Comparison of ENCODE assay signal across 8 cellular contexts in the genomic region with DNA sequence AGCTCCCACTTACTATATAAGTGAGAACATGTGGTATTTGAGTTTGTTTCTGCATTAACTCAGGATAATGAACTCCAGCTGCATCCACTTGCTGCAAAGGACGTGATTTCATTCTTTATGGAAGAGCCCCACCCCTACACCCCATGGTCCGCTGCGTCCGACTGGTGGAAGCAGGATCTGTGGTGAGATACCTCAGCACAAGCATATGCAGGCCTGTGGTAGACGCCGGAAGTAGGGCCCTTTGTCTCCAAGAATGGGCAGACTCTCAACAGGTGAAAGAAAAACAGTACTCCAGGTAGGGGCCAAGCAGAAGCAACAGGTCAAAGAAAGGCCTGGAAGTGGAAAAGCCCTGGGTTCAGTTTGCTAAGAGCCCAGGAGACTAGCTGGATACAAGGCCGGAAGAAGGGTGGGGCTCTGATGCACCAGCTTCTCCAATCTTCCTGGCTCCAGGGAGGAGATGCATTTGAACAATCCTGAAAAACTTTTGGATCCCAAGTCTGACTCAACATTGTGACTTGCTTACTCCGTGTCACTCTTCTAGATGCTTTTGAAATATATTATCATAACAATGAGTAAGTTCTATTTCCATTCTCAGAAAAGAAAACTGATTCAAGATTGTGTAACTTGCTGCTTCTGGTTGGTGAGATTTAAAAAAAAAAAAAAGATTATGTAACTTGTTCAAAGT. TPM values are rescaled to one million over a fixed set of nuclear protein-coding genes. Genes with fewer than 3 reads are reported as not detected.
DNase-seq lines count a peak whose midpoint lies in the region; ATAC-seq lines count a peak whose summit lies in the region.

No MANE protein-coding gene starts in this region.

- no peaks in the 10 kb centered on the region for H3K9me3 Mint-ChIP-seq in stimulated activated naive CD8-positive, alpha-beta T cell treated with anti-CD3 and anti-CD28 coated beads, Interleukin-15, Interleukin-2, amounts not matched to agents 100 ng/mL and 50 ng/mL, for 24 hours
- peaks cover 0 to 9% of the 10 kb centered on the region in 2 donors for H3K9me3 Mint-ChIP-seq in stimulated activated naive CD8-positive, alpha-beta T cell treated with anti-CD3 and anti-CD28 coated beads, Interleukin-15, amount 100 ng/mL, for 72 hours
- no peaks in the 10 kb centered on the region for H3K9me3 Mint-ChIP-seq in activated T-helper 2 cell treated with anti-CD3 and anti-CD28 coated beads, Interferon-gamma antibody, Interleukin-2, Interleukin-4, amounts not matched to agents 10 μg/mL and 5 μg/mL and 100 μg/mL, durations not matched to agents 14 hours and 24 hours and 36 hours

- peak overlapping the region; percentile 25 for H3K4me3 Mint-ChIP-seq in stimulated activated naive CD8-positive, alpha-beta T cell treated with anti-CD3 and anti-CD28 coated beads, Interleukin-15, Interleukin-2, amounts not matched to agents 100 ng/mL and 50 ng/mL, for 24 hours
- H3K4me3 Mint-ChIP-seq in stimulated activated naive CD8-positive, alpha-beta T cell treated with anti-CD3 and anti-CD28 coated beads, Interleukin-15, amount 100 ng/mL, for 72 hours = peak overlapping the region in 1 of 2 donors; percentile 6
- peak overlapping the region; percentile 26 for H3K4me3 Mint-ChIP-seq in activated T-helper 2 cell treated with anti-CD3 and anti-CD28 coated beads, Interferon-gamma antibody, Interleukin-2, Interleukin-4, amounts not matched to agents 10 μg/mL and 5 μg/mL and 100 μg/mL, durations not matched to agents 14 hours and 24 hours and 36 hours (ENCODE audit: low read depth)

- peaks cover 43% of the 10 kb centered on the region for H3K4me1 Mint-ChIP-seq in stimulated activated naive CD8-positive, alpha-beta T cell treated with anti-CD3 and anti-CD28 coated beads, Interleukin-15, Interleukin-2, amounts not matched to agents 100 ng/mL and 50 ng/mL, for 24 hours (ENCODE audit: low read depth)
- peaks cover 54% of the 10 kb centered on the region for H3K4me1 Mint-ChIP-seq in stimulated activated naive CD8-positive, alpha-beta T cell treated with anti-CD3 and anti-CD28 coated beads, Interleukin-15, amount 100 ng/mL, for 72 hours
- H3K4me1 Mint-ChIP-seq in activated T-helper 2 cell treated with anti-CD3 and anti-CD28 coated beads, Interferon-gamma antibody, Interleukin-2, Interleukin-4, amounts not matched to agents 10 μg/mL and 5 μg/mL and 100 μg/mL, durations not matched to agents 14 hours and 24 hours and 36 hours (ENCODE audit: low read depth) = peaks cover 22% of the 10 kb centered on the region

- H3K27ac Mint-ChIP-seq in stimulated activated naive CD8-positive, alpha-beta T cell treated with anti-CD3 and anti-CD28 coated beads, Interleukin-15, Interleukin-2, amounts not matched to agents 100 ng/mL and 50 ng/mL, for 24 hours = no peak overlapping the region
- no peak overlapping the region for H3K27ac Mint-ChIP-seq in stimulated activated naive CD8-positive, alpha-beta T cell treated with anti-CD3 and anti-CD28 coated beads, Interleukin-15, amount 100 ng/mL, for 72 hours
- H3K27ac Mint-ChIP-seq in activated T-helper 2 cell treated with anti-CD3 and anti-CD28 coated beads, Interferon-gamma antibody, Interleukin-2, Interleukin-4, amounts not matched to agents 10 μg/mL and 5 μg/mL and 100 μg/mL, durations not matched to agents 14 hours and 24 hours and 36 hours = no peak overlapping the region

- H3K36me3 Mint-ChIP-seq in stimulated activated naive CD8-positive, alpha-beta T cell treated with anti-CD3 and anti-CD28 coated beads, Interleukin-15, Interleukin-2, amounts not matched to agents 100 ng/mL and 50 ng/mL, for 24 hours (ENCODE audit: low read depth) = peaks cover 5% of the 10 kb centered on the region
- H3K36me3 Mint-ChIP-seq in activated T-helper 2 cell treated with anti-CD3 and anti-CD28 coated beads, Interferon-gamma antibody, Interleukin-2, Interleukin-4, amounts not matched to agents 10 μg/mL and 5 μg/mL and 100 μg/mL, durations not matched to agents 14 hours and 24 hours and 36 hours (ENCODE audit: low read depth) = peaks cover 19% of the 10 kb centered on the region

- DNase-seq in stimulated activated naive CD8-positive, alpha-beta T cell treated with anti-CD3 and anti-CD28 coated beads, Interleukin-15, amount 100 ng/mL, for 72 hours = no peak
- DNase-seq in activated T-helper 2 cell treated with anti-CD3 and anti-CD28 coated beads, Interferon-gamma antibody, Interleukin-2, Interleukin-4, amounts not matched to agents 10 μg/mL and 5 μg/mL and 100 μg/mL, durations not matched to agents 14 hours and 24 hours and 36 hours (ENCODE audit: low spot score) = no peak
- DNase-seq in iris pigment epithelial cell (ENCODE audit: low read depth) (peak; percentile 71), SKM-1 treated with dmso at 0.1 percent for 144 hours (lab: John Stamatoyannopoulos, UW; ENCODE audit: unreplicated experiment) (no peak)
- no peak for DNase-seq in stimulated activated CD4-positive, alpha-beta T cell treated with anti-CD3 and anti-CD28 coated beads, Interleukin-4, amount 100 ng/mL, for 1 hour

- no peak for ATAC-seq in stimulated activated naive CD8-positive, alpha-beta T cell treated with anti-CD3 and anti-CD28 coated beads, Interleukin-15, amount 100 ng/mL, for 72 hours
- ATAC-seq in HG03439 (IDR thresholded peaks at IDR 0.05; ENCODE audit: unreplicated experiment) (no peak), HG02981 (IDR thresholded peaks at IDR 0.05; ENCODE audit: unreplicated experiment) (no peak)

- intact Hi-C loops in activated T-helper 2 cell treated with anti-CD3 and anti-CD28 coated beads, Interferon-gamma antibody, Interleukin-2, Interleukin-4, amounts not matched to agents 10 μg/mL and 5 μg/mL and 100 μg/mL, durations not matched to agents 14 hours and 24 hours and 36 hours (cut with micrococcal nuclease) = no loop called here

- no peaks in the 10 kb centered on the region for H3K27me3 Mint-ChIP-seq in stimulated activated naive CD8-positive, alpha-beta T cell treated with anti-CD3 and anti-CD28 coated beads, Interleukin-15, Interleukin-2, amounts not matched to agents 100 ng/mL and 50 ng/mL, for 24 hours
- no peaks in the 10 kb centered on the region for H3K27me3 Mint-ChIP-seq in stimulated activated naive CD8-positive, alpha-beta T cell treated with anti-CD3 and anti-CD28 coated beads, Interleukin-15, amount 100 ng/mL, for 72 hours
- no peaks in the 10 kb centered on the region for H3K27me3 Mint-ChIP-seq in activated T-helper 2 cell treated with anti-CD3 and anti-CD28 coated beads, Interferon-gamma antibody, Interleukin-2, Interleukin-4, amounts not matched to agents 10 μg/mL and 5 μg/mL and 100 μg/mL, durations not matched to agents 14 hours and 24 hours and 36 hours (ENCODE audit: low read depth)

RNA-seq across cellular contexts. Expression of gene NEAT1, which starts 30.4 kb away (rescaled TPM):
- total RNA-seq in activated T-helper 2 cell treated with anti-CD3 and anti-CD28 coated beads, Interferon-gamma antibody, Interleukin-2, Interleukin-4, amounts not matched to agents 10 μg/mL and 5 μg/mL and 100 μg/mL, durations not matched to agents 14 hours and 24 hours and 36 hours = 422 and 430 TPM in 2 replicates

RNA-seq across cellular contexts. Expression of gene MALAT1, which starts 45.9 kb away (rescaled TPM):
- 4,338 and 4,347 TPM in 2 replicates for total RNA-seq in activated T-helper 2 cell treated with anti-CD3 and anti-CD28 coated beads, Interferon-gamma antibody, Interleukin-2, Interleukin-4, amounts not matched to agents 10 μg/mL and 5 μg/mL and 100 μg/mL, durations not matched to agents 14 hours and 24 hours and 36 hours
